14 cellular contexts compared by ENCODE assay signal in the genomic region with DNA sequence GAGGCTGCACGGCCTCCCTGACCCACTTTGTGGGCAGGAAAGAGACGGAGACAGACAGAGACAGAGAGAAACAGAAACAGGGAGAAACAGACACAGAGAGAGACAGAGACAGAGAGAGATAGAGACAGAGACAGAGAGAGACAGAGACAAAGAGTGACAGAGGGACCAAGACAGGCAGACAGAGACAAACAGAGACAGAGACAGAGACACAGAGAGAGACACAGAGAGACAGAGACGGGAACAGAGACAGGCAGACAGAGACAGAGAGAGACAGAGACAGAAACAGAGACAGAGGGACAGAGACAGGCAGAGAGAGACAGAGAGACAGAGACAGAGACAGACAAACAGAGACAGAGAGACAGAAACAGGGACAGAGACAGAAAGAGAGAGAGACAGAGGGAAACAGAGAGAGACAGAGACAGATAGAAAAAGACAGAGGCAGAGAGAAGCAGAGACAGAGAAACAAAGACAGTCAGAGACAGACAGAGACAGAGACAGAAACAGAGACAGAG. TPM values are rescaled to one million over a fixed set of nuclear protein-coding genes. Genes with fewer than 3 reads are reported as not detected.
DNase-seq lines count a peak whose midpoint lies in the region; ATAC-seq and TF ChIP-seq lines count a peak whose summit lies in the region.
"Had no signal": no experiment of that assay in that cellular context is flagged by ENCODE, and none has a peak within 500 bp of the region (broad histone marks: within the 10 kb centered on the region; RNA-seq: fewer than 3 reads in every experiment).

No MANE protein-coding gene starts in this region.

- no peak overlapping the region for H2AFZ ChIP-seq in PC-9

- H4K20me1 ChIP-seq in PC-9 (ENCODE audit: insufficient read depth): no peaks in the 10 kb centered on the region

- H3K27ac ChIP-seq in C4-2B: peak overlapping the region; percentile 93
- H3K27ac ChIP-seq in Peyer's patch: peak overlapping the region in 3 of 4 donors; percentile 57 to 82 (median 79)
- H3K27ac ChIP-seq in gastrocnemius medialis: peak overlapping the region; percentile 71 to 81 (median 75)
- H3K27ac ChIP-seq in PC-9: no peak overlapping the region

- no peak for DNase-seq in Peyer's patch
- no peak for DNase-seq in fibroblast of mammary gland (ENCODE audit: low read depth)
- DNase-seq in gastrocnemius medialis: no peak
- DNase-seq in PC-9: no peak
- DNase-seq in NCI-H226: no peak
- no peak for DNase-seq in midbrain (lab: John Stamatoyannopoulos, UW)
- DNase-seq: activated CD8-positive, alpha-beta memory T cell treated with anti-CD3 and anti-CD28 coated beads for 24 hours; activated naive CD4-positive, alpha-beta T cell; CD8-positive, alpha-beta memory T cell; foreskin melanocyte; NCI-H187; NCI-H774 had no signal

- H3K36me3 ChIP-seq in Peyer's patch (peaks cover 0 to 10% (median 0%) of the 10 kb centered on the region in 3 donors), gastrocnemius medialis (peaks cover 0 to 9% of the 10 kb centered on the region in 2 donors), PC-9 (ENCODE audit: low read depth) (no peaks in the 10 kb centered on the region)

- H3K4me1 ChIP-seq in Peyer's patch (peaks cover 0 to 18% (median 5%) of the 10 kb centered on the region in 4 donors), gastrocnemius medialis (peaks cover 5 to 6% of the 10 kb centered on the region in 2 donors), PC-9 (replicated peaks; ENCODE audit: insufficient read depth) (no peaks in the 10 kb centered on the region)

- peak overlapping the region in 1 of 4 donors; percentile 67 for H3K4me3 ChIP-seq in Peyer's patch
- peak overlapping the region; percentile 80 for H3K4me3 ChIP-seq in fibroblast of mammary gland (ENCODE audit: control insufficient read depth, low read depth, low read length)
- H3K4me3 ChIP-seq in gastrocnemius medialis: peak overlapping the region in 2 of 4 donors; percentile 13 to 68
- no peak overlapping the region for H3K4me3 ChIP-seq in PC-9

- H3F3A ChIP-seq in PC-9 (ENCODE audit: insufficient read depth, low read depth): peaks cover 8% of the 10 kb centered on the region; the same call in 1 of the 2 replicates

- ATAC-seq in gastrocnemius medialis (no peak), HG02852 (IDR thresholded peaks at IDR 0.05; ENCODE audit: unreplicated experiment) (no peak)

- H3K9me2 ChIP-seq in PC-9 (ENCODE audit: insufficient read depth): no peaks in the 10 kb centered on the region

- intact Hi-C loops in gastrocnemius medialis (cut with DNase I; ENCODE audit: low total_unique reads): no loop called here
- intact Hi-C loops in PC-9 (cut with micrococcal nuclease; ENCODE audit: unreplicated experiment): loop anchor here (5.0 to 10.0 kb wide), 2 partner anchors 60 to 243 kb away; a partner anchor contains a TSS

- H3K9me3 ChIP-seq in Peyer's patch (no peaks in the 10 kb centered on the region), gastrocnemius medialis (no peaks in the 10 kb centered on the region), PC-9 (ENCODE audit: insufficient read depth, low read depth) (no peaks in the 10 kb centered on the region)

- no peak overlapping the region for H3K4me2 ChIP-seq in PC-9

- no peak for TF ChIP-seq CTCF in C4-2B (conservative IDR thresholded peaks at IDR 0.05)
- TF ChIP-seq CTCF in Peyer's patch (IDR thresholded peaks at IDR 0.05): no peak
- TF ChIP-seq CTCF in fibroblast of mammary gland (conservative IDR thresholded peaks at IDR 0.05; ENCODE audit: control insufficient read depth, insufficient read depth, low read depth, low read length): no peak
- TF ChIP-seq CTCF in gastrocnemius medialis (IDR thresholded peaks at IDR 0.05 in 4 of 5, conservative IDR thresholded peaks at IDR 0.05 in 1 of 5): no peak
- no peak for TF ChIP-seq CTCF in PC-9 (conservative IDR thresholded peaks at IDR 0.05)

- H3K27me3 ChIP-seq in Peyer's patch: no peaks in the 10 kb centered on the region
- H3K27me3 ChIP-seq in gastrocnemius medialis: peaks cover 0 to under 1% (median 0%) of the 10 kb centered on the region in 3 donors
- no peaks in the 10 kb centered on the region for H3K27me3 ChIP-seq in PC-9 (ENCODE audit: insufficient read depth, low read depth)

- in situ Hi-C loops in gastrocnemius medialis (cut with MboI; ENCODE audit: low sequenced_read_pairs in 4 of 4): no loop called here

- TF ChIP-seq POLR2A in Peyer's patch (IDR thresholded peaks at IDR 0.05): no peak
- no peak for TF ChIP-seq POLR2A in gastrocnemius medialis (IDR thresholded peaks at IDR 0.05)

- POLR2A ChIA-PET in PC-9 (lab: Charles Lee; ENCODE audit: unreplicated experiment): no interaction called here

- CTCF ChIA-PET in PC-9 (lab: Charles Lee): no interaction called here

- peaks cover 18% of the 10 kb centered on the region for H3K79me2 ChIP-seq in PC-9 (ENCODE audit: low read depth)

- no TSS peak for BruUV-seq in PC-9 (replicated peaks; lab: Mats Ljungman, UMichigan)

RNA-seq across cellular contexts. Expression of a gene that starts 3.1 kb away (rescaled TPM):
- 100 to 1,000 TPM in 3 of 4 donors, 10 to 100 TPM in 1; 37.7 to 458 (median 161) TPM for total RNA-seq in Peyer's patch
- 10 to 100 TPM; 50.5 to 97.8 (median 73.3) TPM for total RNA-seq in gastrocnemius medialis
- 43.1 and 51.8 TPM in 2 replicates for total RNA-seq in PC-9 (2021)
